In genomic region chr2:126748929-126749518, GRCh38 we compare ENCODE assay signal across 19 cellular contexts.
DNase-seq lines count a peak whose midpoint lies in the region; ATAC-seq and TF ChIP-seq lines count a peak whose summit lies in the region.
"Had no signal": no experiment of that assay in that cellular context is flagged by ENCODE, and none has a peak within 500 bp of the region (broad histone marks: within the 10 kb centered on the region; RNA-seq: fewer than 3 reads in every experiment).

No MANE protein-coding gene starts in this region.

- ATAC-seq in GM18498 (IDR thresholded peaks at IDR 0.05; ENCODE audit: unreplicated experiment): peak; percentile 59
- ATAC-seq in GM19324 (IDR thresholded peaks at IDR 0.05; ENCODE audit: low FRiP score, unreplicated experiment): peak; percentile 46
- peak; percentile 35 for ATAC-seq in HG03103 (IDR thresholded peaks at IDR 0.05; ENCODE audit: low read depth, unreplicated experiment)
- no peak for ATAC-seq in T-cell (replicated peaks in 1 of 4)
- ATAC-seq: gastrocnemius medialis had no signal

- TF ChIP-seq CTCF in mesothelial cell of epicardium (IDR thresholded peaks at IDR 0.05; ENCODE audit: unreplicated experiment): no peak

- H3K4me3 Mint-ChIP-seq in T-cell (no peak overlapping the region), mesothelial cell of epicardium (no peak overlapping the region)

- H3K27ac Mint-ChIP-seq in T-cell (no peak overlapping the region), mesothelial cell of epicardium (no peak overlapping the region)

- DNase-seq in ecto neural progenitor cell (ENCODE audit: low spot score) (peak; percentile 29), globus pallidus (ENCODE audit: low spot score) (no peak), DMS 273 (lab: John Stamatoyannopoulos, UW; ENCODE audit: unreplicated experiment) (no peak), T-cell (no peak), mesothelial cell of epicardium (ENCODE audit: low spot score in 2 of 2, unreplicated experiment in 2 of 2) (no peak)
- DNase-seq: activated CD4-positive, CD25-positive, alpha-beta regulatory T cell treated with anti-CD3 and anti-CD28 coated beads, Interleukin-2, amount 50 U/mL, for 72 hours; body of pancreas; esophagus squamous epithelium; gastrocnemius medialis; hypothalamus; left ventricle myocardium superior; NCI-H1092 treated with DMSO at 0.1 percent for 48 hours; NCI-H2029; SHP77; sigmoid colon; stimulated activated CD8-positive, alpha-beta memory T cell treated with anti-CD3 and anti-CD28 coated beads, Interleukin-4, amount 100 ng/mL, for 48 hours had no signal

- CTCF ChIA-PET in T-cell (lab: Charles Lee): interaction anchor here (0.6 to 1.5 kb wide), 4 partner anchors 221 to 675 kb away, joined by 3 to 4 read pairs (median 3); no protein-coding TSS in a partner anchor

- H3K4me1 Mint-ChIP-seq in T-cell (peaks cover 4 to 9% (median 7%) of the 10 kb centered on the region in 3 donors), mesothelial cell of epicardium (no peaks in the 10 kb centered on the region)

- no peaks in the 10 kb centered on the region for H3K27me3 Mint-ChIP-seq in T-cell
- H3K27me3 Mint-ChIP-seq in mesothelial cell of epicardium (ENCODE audit: low read depth): peaks cover 23% of the 10 kb centered on the region

- H3K9me3 Mint-ChIP-seq in T-cell (no peaks in the 10 kb centered on the region), mesothelial cell of epicardium (no peaks in the 10 kb centered on the region)

- H3K36me3 Mint-ChIP-seq in T-cell (no peaks in the 10 kb centered on the region), mesothelial cell of epicardium (no peaks in the 10 kb centered on the region)

- POLR2A ChIA-PET in T-cell (lab: Charles Lee): no interaction called here

Comparison
In these comparisons a context has a peak if more than half of its experiments do, and no peak if none do; other contexts are left out.
1. ATAC-seq: peak in GM18498 (single experiment), GM19324 (single experiment) and HG03103 (single experiment); none in T-cell (0 of 4).